ENCODE assay signal across 12 cellular contexts in the genomic region with DNA sequence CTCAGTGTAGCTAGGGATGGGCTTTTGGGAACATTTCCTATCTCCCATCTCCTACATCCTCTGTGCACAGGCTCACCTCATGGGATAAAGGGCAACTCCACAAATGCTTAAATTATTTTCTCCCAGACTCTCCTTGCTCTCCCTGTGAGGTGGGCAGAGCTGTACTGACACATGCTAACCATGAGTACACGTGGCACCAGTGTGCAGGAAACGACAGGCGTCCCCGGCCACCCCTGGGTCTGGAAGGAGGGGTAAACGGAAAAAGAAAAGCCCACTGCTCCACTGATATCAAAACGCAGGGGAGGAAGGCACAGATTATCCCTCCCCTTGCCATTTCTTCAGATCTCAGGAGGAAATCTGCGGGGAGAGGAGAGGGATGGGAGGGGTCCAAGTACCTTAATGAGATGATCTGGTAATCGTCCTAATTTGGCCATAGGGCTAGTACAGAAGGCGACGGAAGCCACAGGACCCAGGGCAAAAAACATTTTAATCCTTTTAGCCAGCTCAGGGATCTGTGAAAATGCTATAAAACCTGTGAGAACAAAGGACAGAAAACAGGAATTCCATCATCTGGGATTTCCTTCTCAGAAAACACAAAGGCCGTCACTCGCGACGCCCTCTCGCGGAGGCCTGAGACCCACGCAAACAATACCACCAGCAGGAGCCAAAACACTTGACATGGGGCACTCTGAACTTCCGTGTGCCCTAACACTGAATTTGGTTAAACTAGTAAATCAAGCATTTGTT. TPM values are rescaled to one million over a fixed set of nuclear protein-coding genes. Genes with fewer than 3 reads are reported as not detected.
DNase-seq lines count a peak whose midpoint lies in the region; ATAC-seq and TF ChIP-seq lines count a peak whose summit lies in the region.
"Had no signal": no experiment of that assay in that cellular context is flagged by ENCODE, and none has a peak within 500 bp of the region (broad histone marks: within the 10 kb centered on the region; RNA-seq: fewer than 3 reads in every experiment).

No MANE protein-coding gene starts in this region.

- TF ChIP-seq CTCF in astrocyte of the spinal cord (IDR thresholded peaks at IDR 0.05; ENCODE audit: low read depth, low read length) (peak; percentile 41), right atrium auricular region (IDR thresholded peaks at IDR 0.05) (peak in 1 of 2 donors; percentile 51), gastrocnemius medialis (IDR thresholded peaks at IDR 0.05 in 4 of 5, conservative IDR thresholded peaks at IDR 0.05 in 1 of 5) (peak in 1 of 5 experiments; percentile 38)

- in situ Hi-C loops in HAP-1 (cut with MboI; ENCODE audit: low sequenced_read_pairs) (loop anchor here (10.0 kb wide), 1 partner anchor 390 kb away; no protein-coding TSS in a partner anchor), astrocyte of the spinal cord (cut with HindIII; ENCODE audit: low sequenced_read_pairs) (no loop called here), gastrocnemius medialis (cut with MboI; ENCODE audit: low sequenced_read_pairs in 4 of 4) (loop anchor here in 2 of 4 donors (25.0 kb wide), 1 partner anchor 388 kb away; no protein-coding TSS in a partner anchor)

- peaks cover 3% of the 10 kb centered on the region for H3K4me1 Mint-ChIP-seq in activated CD4-positive, alpha-beta T cell treated with anti-CD3 and anti-CD28 coated beads, Interleukin-2, amount 10 ng/mL, durations not matched to agents 7 days and 5 days

- CTCF ChIA-PET in activated CD4-positive, alpha-beta T cell treated with anti-CD3 and anti-CD28 coated beads, Interleukin-2, amount 10 ng/mL, durations not matched to agents 7 days and 5 days (lab: Charles Lee): interaction anchor here (1.8 kb wide), 1 partner anchor 10 kb away, joined by 4 read pairs; no protein-coding TSS in a partner anchor

- no peak overlapping the region for H3K4me3 ChIP-seq in HAP-1
- no peak overlapping the region for H3K4me3 ChIP-seq in astrocyte of the spinal cord (ENCODE audit: low read depth, low read length)
- H3K4me3 ChIP-seq in right atrium auricular region: peak overlapping the region in 1 of 2 donors; percentile 8
- peak overlapping the region in 1 of 4 donors; percentile 26 for H3K4me3 ChIP-seq in gastrocnemius medialis
- H3K4me3 ChIP-seq in effector memory CD4-positive, alpha-beta T cell (ENCODE audit: insufficient read depth, low read depth, low read length, poor library complexity, severe bottlenecking): no peak overlapping the region
- H3K4me3 ChIP-seq: ovary had no signal

- H3K9me3 Mint-ChIP-seq in activated CD4-positive, alpha-beta T cell treated with anti-CD3 and anti-CD28 coated beads, Interleukin-2, amount 10 ng/mL, durations not matched to agents 7 days and 5 days: no peaks in the 10 kb centered on the region

- H3K9me3 ChIP-seq in HAP-1 (no peaks in the 10 kb centered on the region), right atrium auricular region (no peaks in the 10 kb centered on the region), gastrocnemius medialis (no peaks in the 10 kb centered on the region)
- no peaks in the 10 kb centered on the region for H3K9me3 ChIP-seq in effector memory CD4-positive, alpha-beta T cell (ENCODE audit: control insufficient read depth, low read length)
- H3K9me3 ChIP-seq: ovary had no signal

- H3K27ac Mint-ChIP-seq in activated CD4-positive, alpha-beta T cell treated with anti-CD3 and anti-CD28 coated beads, Interleukin-2, amount 10 ng/mL, durations not matched to agents 7 days and 5 days: no peak overlapping the region

- H3K4me1 ChIP-seq in HAP-1 (peaks cover 10% of the 10 kb centered on the region), right atrium auricular region (peaks cover 0 to 9% of the 10 kb centered on the region in 2 donors), gastrocnemius medialis (no peaks in the 10 kb centered on the region)
- H3K4me1 ChIP-seq in effector memory CD4-positive, alpha-beta T cell (ENCODE audit: control insufficient read depth, insufficient read depth, low read length, poor library complexity, severe bottlenecking): no peaks in the 10 kb centered on the region

- no peaks in the 10 kb centered on the region for H3K27me3 Mint-ChIP-seq in activated CD4-positive, alpha-beta T cell treated with anti-CD3 and anti-CD28 coated beads, Interleukin-2, amount 10 ng/mL, durations not matched to agents 7 days and 5 days

- intact Hi-C loops in gastrocnemius medialis (cut with DNase I; ENCODE audit: low total_unique reads): no loop called here

- DNase-seq in HAP-1 (ENCODE audit: low spot score in 2 of 2) (peak; percentile 28 to 37), astrocyte of the spinal cord (ENCODE audit: low read depth, low spot score) (no peak), right atrium auricular region (ENCODE audit: low spot score) (no peak), gastrocnemius medialis (no peak)
- DNase-seq in effector memory CD4-positive, alpha-beta T cell: no peak
- DNase-seq in activated CD4-positive, alpha-beta T cell treated with anti-CD3 and anti-CD28 coated beads, Interleukin-2, amount 10 ng/mL, durations not matched to agents 7 days and 5 days: no peak
- DNase-seq: activated CD8-positive, alpha-beta memory T cell treated with anti-CD3 and anti-CD28 coated beads for 24 hours; H7; IMR-90; ovary had no signal

- ATAC-seq in gastrocnemius medialis: peak; percentile 43 to 51
- no peak for ATAC-seq in GM21737 (IDR thresholded peaks at IDR 0.05; ENCODE audit: unreplicated experiment)
- no peak for ATAC-seq in HG03457 (IDR thresholded peaks at IDR 0.05; ENCODE audit: unreplicated experiment)

- H3K36me3 Mint-ChIP-seq in activated CD4-positive, alpha-beta T cell treated with anti-CD3 and anti-CD28 coated beads, Interleukin-2, amount 10 ng/mL, durations not matched to agents 7 days and 5 days (ENCODE audit: low read depth): peaks cover 10% of the 10 kb centered on the region

- TF ChIP-seq POLR2A in gastrocnemius medialis (IDR thresholded peaks at IDR 0.05): no peak

- POLR2A ChIA-PET in activated CD4-positive, alpha-beta T cell treated with anti-CD3 and anti-CD28 coated beads, Interleukin-2, amount 10 ng/mL, durations not matched to agents 7 days and 5 days (lab: Charles Lee): no interaction called here

- peak overlapping the region; percentile 56 to 64 for H3K27ac ChIP-seq in right atrium auricular region
- peak overlapping the region; percentile 58 to 75 (median 62) for H3K27ac ChIP-seq in gastrocnemius medialis
- H3K27ac ChIP-seq in effector memory CD4-positive, alpha-beta T cell (ENCODE audit: insufficient read depth, low read length, poor library complexity, severe bottlenecking): no peak overlapping the region
- H3K27ac ChIP-seq: ovary had no signal

- H3K4me3 Mint-ChIP-seq in activated CD4-positive, alpha-beta T cell treated with anti-CD3 and anti-CD28 coated beads, Interleukin-2, amount 10 ng/mL, durations not matched to agents 7 days and 5 days: no peak overlapping the region

- H3K27me3 ChIP-seq in HAP-1 (ENCODE audit: low read depth): no peaks in the 10 kb centered on the region
- no peaks in the 10 kb centered on the region for H3K27me3 ChIP-seq in right atrium auricular region
- no peaks in the 10 kb centered on the region for H3K27me3 ChIP-seq in gastrocnemius medialis
- H3K27me3 ChIP-seq in effector memory CD4-positive, alpha-beta T cell (replicated peaks; ENCODE audit: control insufficient read depth, insufficient read depth, low read length, poor library complexity, severe bottlenecking): no peaks in the 10 kb centered on the region
- H3K27me3 ChIP-seq: ovary had no signal

- H3K36me3 ChIP-seq in HAP-1 (replicated peaks) (no peaks in the 10 kb centered on the region), right atrium auricular region (no peaks in the 10 kb centered on the region), gastrocnemius medialis (peaks cover 0 to 8% of the 10 kb centered on the region in 2 donors)
- peaks cover 24% of the 10 kb centered on the region for H3K36me3 ChIP-seq in effector memory CD4-positive, alpha-beta T cell (ENCODE audit: control insufficient read depth, insufficient read depth, low read length)
- H3K36me3 ChIP-seq: ovary had no signal

RNA-seq across cellular contexts. Expression of a gene that starts 17.8 kb away (rescaled TPM):
- total RNA-seq in right atrium auricular region (1 to 10 TPM in 1 of 2 donors, under 1 TPM in 1; 0.98 to 1.8 TPM), gastrocnemius medialis (1 to 10 TPM in 1 of 4 donors, under 1 TPM in 1, not detected in 2; 0.85 to 1.1 TPM)
- not detected for total RNA-seq in activated CD4-positive, alpha-beta T cell treated with anti-CD3 and anti-CD28 coated beads, Interleukin-2, amount 10 ng/mL, durations not matched to agents 7 days and 5 days
- total RNA-seq: H7 had no signal

RNA-seq across cellular contexts. Expression of a gene that starts 26.7 kb away (rescaled TPM):
- total RNA-seq in right atrium auricular region (10 to 100 TPM; 17.6 to 25.7 TPM), gastrocnemius medialis (10 to 100 TPM in 2 of 4 donors, 1 to 10 TPM in 2; 7.7 to 11.4 (median 9.3) TPM)
- total RNA-seq in activated CD4-positive, alpha-beta T cell treated with anti-CD3 and anti-CD28 coated beads, Interleukin-2, amount 10 ng/mL, durations not matched to agents 7 days and 5 days: 10 to 100 TPM; 32.6 to 34.3 TPM

Comparison
In these comparisons a context has a peak if more than half of its experiments do, and no peak if none do; other contexts are left out.
1. DNase-seq: peak in HAP-1 (2 of 2); none in astrocyte of the spinal cord (single experiment), right atrium auricular region (single experiment), gastrocnemius medialis (0 of 2), effector memory CD4-positive, alpha-beta T cell (0 of 3) and activated CD4-positive, alpha-beta T cell treated with anti-CD3 and anti-CD28 coated beads, Interleukin-2, amount 10 ng/mL, durations not matched to agents 7 days and 5 days (single experiment).
2. ATAC-seq: peak in gastrocnemius medialis (2 of 2); none in GM21737 (single experiment) and HG03457 (single experiment).